23 cellular contexts compared by ENCODE assay signal in the genomic region with DNA sequence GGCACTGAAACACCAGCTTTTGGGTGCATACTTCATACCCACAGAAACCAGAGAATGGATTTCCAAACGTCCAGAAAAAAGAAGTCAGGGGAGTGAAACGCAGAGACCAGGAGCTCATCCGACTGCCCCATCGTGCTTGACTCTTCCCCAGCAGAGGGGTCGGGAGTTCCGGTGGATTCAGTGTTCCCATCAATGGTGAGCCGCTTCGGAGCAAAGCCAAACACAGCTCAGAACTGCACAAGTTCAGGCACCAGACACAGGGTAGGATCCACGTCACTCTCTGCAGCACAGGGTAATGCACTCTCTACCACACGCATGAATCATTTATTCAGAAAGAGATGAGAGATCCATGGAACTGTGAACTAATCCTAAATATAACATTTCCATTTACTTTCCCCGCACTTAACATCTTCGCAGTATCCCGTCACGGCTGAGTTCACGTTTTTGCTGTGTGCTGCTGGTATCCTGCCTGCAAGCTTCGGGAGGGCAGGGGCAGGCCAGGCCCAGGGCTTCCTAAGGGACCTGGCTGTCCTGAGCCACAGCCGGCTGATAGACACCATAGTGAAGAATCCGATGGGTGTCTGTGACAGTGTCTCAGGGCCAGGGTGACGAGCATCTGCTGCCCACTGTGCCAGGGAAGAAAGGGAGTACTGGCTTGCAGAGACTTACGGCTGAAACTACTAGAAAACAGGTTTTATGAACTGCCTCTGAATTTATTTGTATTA.
"Had no signal": no experiment of that assay in that cellular context is flagged by ENCODE, and none has a peak within 500 bp of the region (broad histone marks: within the 10 kb centered on the region; RNA-seq: fewer than 3 reads in every experiment).

No MANE protein-coding gene starts in this region.

- H3K27me3 Mint-ChIP-seq: activated B cell treated with CpG ODN at 0.5 μM for 24 hours; activated CD4-positive, alpha-beta T cell treated with anti-CD3 and anti-CD28 coated beads, Interleukin-2, amount 10 ng/mL, durations not matched to agents 24 days and 14 days; activated CD8-positive, alpha-beta memory T cell treated with anti-CD3 and anti-CD28 coated beads, Interleukin-2, amount 10 ng/mL, durations not matched to agents 7 days and 5 days; brain had no signal

- H3K4me1 Mint-ChIP-seq: activated B cell treated with CpG ODN at 0.5 μM for 24 hours; activated CD4-positive, alpha-beta T cell treated with anti-CD3 and anti-CD28 coated beads, Interleukin-2, amount 10 ng/mL, durations not matched to agents 24 days and 14 days; activated CD8-positive, alpha-beta memory T cell treated with anti-CD3 and anti-CD28 coated beads, Interleukin-2, amount 10 ng/mL, durations not matched to agents 7 days and 5 days had no signal

- DNase-seq: activated B cell treated with CpG ODN at 0.5 μM for 24 hours; activated CD4-positive, alpha-beta T cell treated with anti-CD3 and anti-CD28 coated beads for 1 hour; activated CD4-positive, alpha-beta T cell treated with anti-CD3 and anti-CD28 coated beads, Interleukin-2, amount 10 ng/mL, durations not matched to agents 24 days and 14 days; activated CD4-positive, alpha-beta T cell treated with anti-CD3 and anti-CD28 coated beads, Interleukin-2, amount 50 U/mL, for 48 hours; activated CD8-positive, alpha-beta memory T cell treated with anti-CD3 and anti-CD28 coated beads, Interleukin-2, amount 10 ng/mL, durations not matched to agents 7 days and 5 days; activated gamma-delta T cell; activated naive CD4-positive, alpha-beta T cell treated with anti-CD3 and anti-CD28 coated beads for 36 hours; activated T-cell treated with anti-CD3 and anti-CD28 coated beads, Interleukin-2, amount 50 U/mL, for 24 hours; amygdala; Kasumi-1; KBM-7; NCI-H1105 treated with DMSO at 0.1 percent for 48 hours; NCI-H1436 treated with DMSO at 0.1 percent for 48 hours; NCI-H187 treated with DMSO at 0.1 percent for 48 hours; NCI-H2081 treated with DMSO at 0.1 percent for 48 hours; NCI-H446; NCI-H524; SHP77 treated with DMSO at 0.1 percent for 48 hours; T-helper 9 cell had no signal

- H3K36me3 Mint-ChIP-seq: activated CD8-positive, alpha-beta memory T cell treated with anti-CD3 and anti-CD28 coated beads, Interleukin-2, amount 10 ng/mL, durations not matched to agents 7 days and 5 days; activated naive CD8-positive, alpha-beta T cell had no signal

- ATAC-seq: activated CD8-positive, alpha-beta memory T cell treated with anti-CD3 and anti-CD28 coated beads, Interleukin-2, amount 10 ng/mL, durations not matched to agents 7 days and 5 days had no signal

- H3K4me3 Mint-ChIP-seq: activated B cell treated with CpG ODN at 0.5 μM for 24 hours; activated CD4-positive, alpha-beta T cell treated with anti-CD3 and anti-CD28 coated beads, Interleukin-2, amount 10 ng/mL, durations not matched to agents 24 days and 14 days; activated CD8-positive, alpha-beta memory T cell treated with anti-CD3 and anti-CD28 coated beads, Interleukin-2, amount 10 ng/mL, durations not matched to agents 7 days and 5 days; activated naive CD4-positive, alpha-beta T cell treated with anti-CD3 and anti-CD28 coated beads for 36 hours; activated naive CD8-positive, alpha-beta T cell; activated T-cell treated with anti-CD3 and anti-CD28 coated beads, Interleukin-2, amount 50 U/mL, for 24 hours; activated T-helper 1 cell treated with anti-CD3 and anti-CD28 coated beads, Interleukin-12 subunit alpha, Interleukin-12 subunit beta, Interleukin-2, Interleukin-4 antibody, amounts not matched to agents 30 ng/mL and 10 ng/mL and 1 ng/mL, durations not matched to agents 14 hours and 24 hours and 36 hours; brain; T-helper 1 cell treated with Interleukin-12 subunit alpha and Interleukin-12 subunit beta and Interleukin-4 antibody, amounts not matched to agents 30 μg/mL and 1 μg/mL, for 36 hours had no signal

- H3K27ac Mint-ChIP-seq: activated B cell treated with CpG ODN at 0.5 μM for 24 hours; activated CD4-positive, alpha-beta T cell treated with anti-CD3 and anti-CD28 coated beads, Interleukin-2, amount 10 ng/mL, durations not matched to agents 24 days and 14 days; activated CD8-positive, alpha-beta memory T cell treated with anti-CD3 and anti-CD28 coated beads, Interleukin-2, amount 10 ng/mL, durations not matched to agents 7 days and 5 days; activated naive CD4-positive, alpha-beta T cell treated with anti-CD3 and anti-CD28 coated beads for 36 hours; activated naive CD8-positive, alpha-beta T cell; activated T-cell treated with anti-CD3 and anti-CD28 coated beads, Interleukin-2, amount 50 U/mL, for 24 hours; activated T-helper 1 cell treated with anti-CD3 and anti-CD28 coated beads, Interleukin-12 subunit alpha, Interleukin-12 subunit beta, Interleukin-2, Interleukin-4 antibody, amounts not matched to agents 30 ng/mL and 10 ng/mL and 1 ng/mL, durations not matched to agents 14 hours and 24 hours and 36 hours; T-helper 1 cell treated with Interleukin-12 subunit alpha and Interleukin-12 subunit beta and Interleukin-4 antibody, amounts not matched to agents 30 μg/mL and 1 μg/mL, for 36 hours had no signal
